ENCODE assay signal across 13 cellular contexts in genomic region chr2:127089466-127090235, GRCh38.
"Had no signal": no experiment of that assay in that cellular context is flagged by ENCODE, and none has a peak within 500 bp of the region (broad histone marks: within the 10 kb centered on the region; RNA-seq: fewer than 3 reads in every experiment).

No MANE protein-coding gene starts in this region.

- H3K36me3 Mint-ChIP-seq: natural killer cell, T-cell had no signal

- H3K27ac ChIP-seq: ascending aorta, prostate gland, right lobe of liver had no signal

- DNase-seq: activated naive CD4-positive, alpha-beta T cell treated with anti-CD3 and anti-CD28 coated beads for 36 hours; activated T-cell treated with anti-CD3 and anti-CD28 coated beads for 4 hours; left cardiac atrium; natural killer cell; occipital lobe; right lobe of liver; stimulated activated CD4-positive, alpha-beta T cell treated with anti-CD3 and anti-CD28 coated beads, Interleukin-2, amount 100 ng/mL, for 24 hours; stomach; T-cell; T1000 had no signal

- H3K36me3 ChIP-seq: ascending aorta, prostate gland, right lobe of liver, stomach had no signal

- H3K27ac Mint-ChIP-seq: activated naive CD4-positive, alpha-beta T cell treated with anti-CD3 and anti-CD28 coated beads for 36 hours; natural killer cell; T-cell had no signal

- H3K27me3 ChIP-seq: ascending aorta, right lobe of liver, stomach had no signal

- H3K9me3 Mint-ChIP-seq: activated naive CD4-positive, alpha-beta T cell treated with anti-CD3 and anti-CD28 coated beads for 36 hours; natural killer cell; T-cell had no signal

- H3K4me3 ChIP-seq: ascending aorta, prostate gland, right lobe of liver, stomach had no signal

- H3K4me3 Mint-ChIP-seq: activated naive CD4-positive, alpha-beta T cell treated with anti-CD3 and anti-CD28 coated beads for 36 hours; natural killer cell; T-cell had no signal

- ATAC-seq: activated CD4-positive, CD25-positive, alpha-beta regulatory T cell treated with anti-CD3 and anti-CD28 coated beads, Interleukin-2, amount 50 U/mL, for 24 hours; left cardiac atrium; natural killer cell; right lobe of liver; T-cell had no signal

- H3K9me3 ChIP-seq: ascending aorta, prostate gland, right lobe of liver, stomach had no signal
